Comparison of ENCODE assay signal across 8 cellular contexts in the genomic region with DNA sequence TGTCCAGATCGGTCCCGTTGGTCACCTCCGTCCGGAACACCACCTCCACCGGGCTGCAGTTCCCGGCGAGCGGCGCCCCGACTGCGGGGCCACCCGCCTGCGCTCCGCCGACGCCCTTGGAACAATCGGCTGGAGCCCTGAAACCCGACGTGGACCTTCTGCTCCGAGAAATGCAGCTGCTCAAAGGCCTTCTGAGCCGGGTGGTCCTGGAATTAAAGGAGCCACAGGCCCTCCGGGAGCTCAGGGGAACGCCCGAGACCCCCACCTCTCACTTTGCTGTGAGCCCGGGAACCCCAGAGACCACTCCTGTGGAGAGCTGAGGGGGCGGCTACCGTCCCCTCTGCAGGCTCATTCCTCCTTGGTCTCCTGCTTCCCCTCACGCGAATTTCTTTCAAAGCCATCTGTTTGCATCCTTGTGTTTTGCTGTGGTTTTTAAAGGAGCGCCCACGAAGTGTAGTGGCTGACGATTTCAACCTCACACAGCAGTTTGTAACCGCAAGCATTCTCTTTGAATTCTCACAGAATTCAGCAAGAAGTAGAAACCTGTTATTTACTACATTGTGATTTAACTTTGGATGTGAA. TPM values are rescaled to one million over a fixed set of nuclear protein-coding genes. Genes with fewer than 3 reads are reported as not detected.
DNase-seq lines count a peak whose midpoint lies in the region; ATAC-seq, FAIRE-seq and TF ChIP-seq lines count a peak whose summit lies in the region.

No MANE protein-coding gene starts in this region.

- no peaks in the 10 kb centered on the region for H3K9me3 Mint-ChIP-seq in mesothelial cell of epicardium

- H3K4me3 Mint-ChIP-seq in mesothelial cell of epicardium, result peak overlapping the region; percentile 86

- intact Hi-C loops in colonic mucosa (cut with DNase I), result no loop called here

- peak overlapping the region; percentile 32 to 79 for H3K9ac ChIP-seq in colonic mucosa (ENCODE audit: low read depth in 2 of 2, low read length in 2 of 2)

- peaks cover 46% of the 10 kb centered on the region for H3K4me1 Mint-ChIP-seq in mesothelial cell of epicardium

- H3K36me3 ChIP-seq in colonic mucosa (no peaks in the 10 kb centered on the region), upper lobe of left lung (no peaks in the 10 kb centered on the region)

- no peaks in the 10 kb centered on the region for H3K36me3 Mint-ChIP-seq in mesothelial cell of epicardium

- H3K27ac ChIP-seq in colonic mucosa (peak overlapping the region; percentile 67), upper lobe of left lung (peak overlapping the region; percentile 79 to 88 (median 84))

- H3K27me3 ChIP-seq in colonic mucosa (peaks cover 14% of the 10 kb centered on the region), upper lobe of left lung (no peaks in the 10 kb centered on the region)

- DNase-seq in SIG-M5 treated with dmso at 0.1 percent for 504 hours (lab: John Stamatoyannopoulos, UW; ENCODE audit: unreplicated experiment) (peak; percentile 62), SIG-M5 (lab: John Stamatoyannopoulos, UW) (no peak), T follicular helper cell (ENCODE audit: low read depth) (peak; percentile 21), colonic mucosa (peak; percentile 20), mesothelial cell of epicardium (ENCODE audit: low spot score in 2 of 2, unreplicated experiment in 2 of 2) (no peak), upper lobe of left lung (no peak), GM12891 (ENCODE audit: insufficient read length, low spot score) (no peak)

- no peaks in the 10 kb centered on the region for H3K9me3 ChIP-seq in colonic mucosa
- no peaks in the 10 kb centered on the region for H3K9me3 ChIP-seq in upper lobe of left lung

- no peaks in the 10 kb centered on the region for H3K4me1 ChIP-seq in colonic mucosa
- H3K4me1 ChIP-seq in upper lobe of left lung, result peaks cover 10 to 22% (median 16%) of the 10 kb centered on the region in 4 donors

- WGBS in upper lobe of left lung, 2 donors, result 8% methylated on average over 12 to 32 of the region's 33 CpGs

- peak overlapping the region; percentile 86 for H3K27ac Mint-ChIP-seq in mesothelial cell of epicardium

- FAIRE-seq in GM12891 (lab: Jason Lieb, UNC), result no peak

- peaks cover 23% of the 10 kb centered on the region for H3K27me3 Mint-ChIP-seq in mesothelial cell of epicardium (ENCODE audit: low read depth)

- TF ChIP-seq POLR2A in upper lobe of left lung (IDR thresholded peaks at IDR 0.05), result peak in 1 of 4 donors; percentile 0
- no peak for TF ChIP-seq POLR2A in GM12891 (IDR thresholded peaks at IDR 0.05; ENCODE audit: low read depth, low read length)

- H3K4me3 ChIP-seq in colonic mucosa (peak overlapping the region; percentile 46), upper lobe of left lung (peak overlapping the region; percentile 65 to 84 (median 68))

- peak; percentile 12 for ATAC-seq in HG02973 (IDR thresholded peaks at IDR 0.05; ENCODE audit: unreplicated experiment)
- peak in 1 of 2 donors; percentile 20 for ATAC-seq in upper lobe of left lung (ENCODE audit: low FRiP score in 2 of 2)

- TF ChIP-seq EP300 in upper lobe of left lung (IDR thresholded peaks at IDR 0.05), result no peak

- TF ChIP-seq CTCF in colonic mucosa (IDR thresholded peaks at IDR 0.05) (no peak), mesothelial cell of epicardium (IDR thresholded peaks at IDR 0.05; ENCODE audit: unreplicated experiment) (no peak), upper lobe of left lung (IDR thresholded peaks at IDR 0.05) (no peak)

TF ChIP-seq in GM12891, 5 proteins besides CTCF, POLR2A, EP300 and RAD21:
- no peak; the same call in 1 of the 2 replicates for TF ChIP-seq TAF1 (IDR thresholded peaks at IDR 0.05; ENCODE audit: low read depth, low read length)
- no peak for TF ChIP-seq PAX5 (IDR thresholded peaks at IDR 0.05; ENCODE audit: insufficient read depth, low read length, severe bottlenecking)
- TF ChIP-seq POLR2AphosphoS5 (IDR thresholded peaks at IDR 0.05; ENCODE audit: low read depth, low read length), result no peak
- no peak for TF ChIP-seq POU2F2 (IDR thresholded peaks at IDR 0.05; ENCODE audit: low read depth, low read length)
- no peak for TF ChIP-seq SPI1 (IDR thresholded peaks at IDR 0.05; ENCODE audit: low read depth, low read length)

RNA-seq across cellular contexts. Expression of gene FCRLB, which starts 6.1 kb away (rescaled TPM):
- total RNA-seq in colonic mucosa, result under 1 TPM in 1 of 2 donors, not detected in 1; 0.16 TPM
- total RNA-seq in mesothelial cell of epicardium, result 0.47 to 0.62 TPM (median 0.59 TPM) in 3 replicates
- 1 to 10 TPM in 3 of 6 donors, not detected in 3; 1.4 to 2.1 (median 1.7) TPM for total RNA-seq in upper lobe of left lung
- polyA plus RNA-seq in GM12891 (2012; ENCODE audit: low read depth, missing spikeins), result 4.9 TPM

RNA-seq across cellular contexts. Expression of gene FCRLA, which starts 20.4 kb away (rescaled TPM):
- total RNA-seq in colonic mucosa (under 1 TPM; 0.30 to 0.50 TPM), mesothelial cell of epicardium (not detected in 3 replicates), upper lobe of left lung (1 to 10 TPM in 2 of 6 donors, under 1 TPM in 1, not detected in 3; 0.52 to 1.2 (median 1.0) TPM)
- 115 TPM for polyA plus RNA-seq in GM12891 (2012; ENCODE audit: low read depth, missing spikeins)

RNA-seq across cellular contexts. Expression of gene DUSP12, which starts 22.2 kb away (rescaled TPM):
- total RNA-seq in colonic mucosa, result 10 to 100 TPM; 10.5 to 17.7 TPM
- 23.5 to 28.7 TPM (median 26.0 TPM) in 3 replicates for total RNA-seq in mesothelial cell of epicardium
- total RNA-seq in upper lobe of left lung, result 10 to 100 TPM in 5 of 6 donors, 1 to 10 TPM in 1; 4.6 to 29.0 (median 15.9) TPM
- polyA plus RNA-seq in GM12891 (2012; ENCODE audit: low read depth, missing spikeins), result 26.0 TPM

RNA-seq across cellular contexts. Expression of gene ATF6, which starts 38.7 kb away (rescaled TPM):
- total RNA-seq in colonic mucosa (10 to 100 TPM; 19.6 to 24.2 TPM), mesothelial cell of epicardium (26.1 to 28.0 TPM (median 27.4 TPM) in 3 replicates), upper lobe of left lung (10 to 100 TPM; 14.2 to 36.7 (median 27.0) TPM)
- polyA plus RNA-seq in GM12891 (2012; ENCODE audit: low read depth, missing spikeins), result 8.3 TPM

Comparison
In these comparisons a context has a peak if more than half of its experiments do, and no peak if none do; other contexts are left out.
1. DNase-seq: peak in SIG-M5 treated with dmso at 0.1 percent for 504 hours (single experiment), T follicular helper cell (single experiment) and colonic mucosa (single experiment); none in SIG-M5 (single experiment), mesothelial cell of epicardium (0 of 2), upper lobe of left lung (0 of 2) and GM12891 (single experiment).